In genomic region chrX:50381729-50382415, GRCh38 we compare ENCODE assay signal across 35 cellular contexts.
"Had no signal": no experiment of that assay in that cellular context is flagged by ENCODE, and none has a peak within 500 bp of the region (broad histone marks: within the 10 kb centered on the region; RNA-seq: fewer than 3 reads in every experiment).

No MANE protein-coding gene starts in this region.

- H3K4me3 ChIP-seq: MG63 had no signal

- DNase-seq: Karpas-422, Kasumi-1, KG1, MG63, MM.1S, MV-4-11, NCI-H1048, NCI-H1092, NCI-H1092 treated with DMSO at 0.1 percent for 48 hours, NCI-H1105, NCI-H1105 treated with DMSO at 0.1 percent for 48 hours, NCI-H1417, NCI-H1417 treated with DMSO at 0.1 percent for 48 hours, NCI-H1436, NCI-H1436 treated with DMSO at 0.1 percent for 48 hours, NCI-H146, NCI-H1694, NCI-H1694 treated with DMSO at 0.1 percent for 48 hours, NCI-H187, NCI-H187 treated with DMSO at 0.1 percent for 48 hours, NCI-H1930, NCI-H2029, NCI-H2029 treated with DMSO at 0.1 percent for 48 hours, NCI-H2081, NCI-H2081 treated with DMSO at 0.1 percent for 48 hours, NCI-H2107, NCI-H2171, NCI-H2171 treated with DMSO at 0.1 percent for 48 hours, NCI-H2227 treated with DMSO at 0.1 percent for 48 hours, NCI-H226, NCI-H345, NCI-H446, NCI-H446 treated with DMSO at 0.1 percent for 48 hours, NCI-H510A had no signal

- H3K9me3 ChIP-seq: MG63 had no signal

- H3K4me2 ChIP-seq: KMS-11 had no signal

- H3K27ac ChIP-seq: KMS-11 had no signal

- H3K36me3 ChIP-seq: MG63 had no signal

- H3K9ac ChIP-seq: KMS-11 had no signal

- H3K27me3 ChIP-seq: MG63 had no signal
